In the genomic region with DNA sequence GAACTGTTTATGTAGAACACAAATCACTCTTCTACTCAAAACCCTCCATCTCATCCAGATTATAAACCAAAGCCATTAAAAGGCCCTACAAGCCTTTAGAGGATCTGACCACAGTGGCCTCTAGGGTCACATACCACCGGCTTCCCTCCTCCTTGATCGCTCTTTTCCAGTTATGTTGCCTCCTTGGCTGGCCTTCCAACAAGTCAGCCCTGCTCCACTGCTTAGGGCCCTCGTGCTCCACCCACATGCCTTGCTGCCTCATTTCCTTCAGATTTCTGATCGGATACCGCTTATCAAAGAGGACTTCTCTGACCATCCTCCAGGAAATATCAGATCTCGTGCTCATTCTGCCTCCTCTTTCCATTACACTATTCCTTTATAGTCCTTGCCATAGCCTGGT, we compare ENCODE assay signal across 17 cellular contexts.
DNase-seq lines count a peak whose midpoint lies in the region; ATAC-seq, FAIRE-seq and TF ChIP-seq lines count a peak whose summit lies in the region.
"Had no signal": no experiment of that assay in that cellular context is flagged by ENCODE, and none has a peak within 500 bp of the region (broad histone marks: within the 10 kb centered on the region; RNA-seq: fewer than 3 reads in every experiment).

No MANE protein-coding gene starts in this region.

- H3K18ac ChIP-seq in trophoblast cell (ENCODE audit: low read length): no peak overlapping the region

- no peaks in the 10 kb centered on the region for H3K27me3 ChIP-seq in trophoblast cell (ENCODE audit: insufficient read depth, low read length)
- no peaks in the 10 kb centered on the region for H3K27me3 ChIP-seq in prostate gland (replicated peaks; ENCODE audit: insufficient read depth)
- H3K27me3 ChIP-seq in heart right ventricle: no peaks in the 10 kb centered on the region
- H3K27me3 ChIP-seq: BE2C had no signal

- H4K8ac ChIP-seq in trophoblast cell (ENCODE audit: low read depth, low read length): no peak overlapping the region

- H3K4me2 ChIP-seq in trophoblast cell (ENCODE audit: low read length): no peak overlapping the region

- no peak overlapping the region for H3K14ac ChIP-seq in trophoblast cell (ENCODE audit: low read length)

- no peak overlapping the region for H3K23ac ChIP-seq in trophoblast cell (ENCODE audit: low read length)

- peak overlapping the region; percentile 18 for H2BK120ac ChIP-seq in trophoblast cell (ENCODE audit: insufficient read depth, low read length, poor library complexity)

- TF ChIP-seq POLR2A in GM12892 (IDR thresholded peaks at IDR 0.05; ENCODE audit: low read depth, low read length): no peak
- TF ChIP-seq POLR2A in prostate gland (IDR thresholded peaks at IDR 0.05): no peak

- H3K36me3 ChIP-seq in trophoblast cell (ENCODE audit: control insufficient read depth in 1 of 2, insufficient read depth in 2 of 2, low read length in 2 of 2) (no peaks in the 10 kb centered on the region), mucosa of descending colon (ENCODE audit: low read depth) (no peaks in the 10 kb centered on the region), prostate gland (no peaks in the 10 kb centered on the region), heart right ventricle (no peaks in the 10 kb centered on the region)
- H3K36me3 ChIP-seq: BE2C had no signal

- FAIRE-seq in GM12892 (lab: Jason Lieb, UNC): peak; percentile 14
- FAIRE-seq: G401.6, GM12878 had no signal

- H4K12ac ChIP-seq in trophoblast cell (ENCODE audit: low read depth, low read length): no peak overlapping the region

- no peak overlapping the region for H2BK5ac ChIP-seq in trophoblast cell (ENCODE audit: low read depth, low read length, poor library complexity)

- DNase-seq in GM12892 (ENCODE audit: insufficient read length) (no peak), dermis blood vessel endothelial cell (peak; percentile 65), trophoblast cell (no peak), mucosa of descending colon (no peak), putamen (ENCODE audit: low spot score) (no peak), prostate gland (ENCODE audit: low spot score) (no peak), heart right ventricle (no peak)
- DNase-seq: BE2C; CD8-positive, alpha-beta T cell; KG1; NCI-H1048; NCI-H1436 treated with DMSO at 0.1 percent for 48 hours; NCI-H2081 treated with DMSO at 0.1 percent for 48 hours had no signal

- H3K79me1 ChIP-seq in trophoblast cell (ENCODE audit: low read length): peaks cover 4% of the 10 kb centered on the region

- TF ChIP-seq CTCF in mucosa of descending colon (IDR thresholded peaks at IDR 0.05) (no peak), prostate gland (IDR thresholded peaks at IDR 0.05) (no peak), heart right ventricle (IDR thresholded peaks at IDR 0.05) (no peak)

- no peak overlapping the region for H3K4ac ChIP-seq in trophoblast cell (ENCODE audit: low read depth, low read length)

- no peak overlapping the region for H4K91ac ChIP-seq in trophoblast cell (ENCODE audit: low read depth, low read length)

- no peak overlapping the region for H3K9ac ChIP-seq in trophoblast cell (ENCODE audit: low read length)
- H3K9ac ChIP-seq: GM23248 had no signal

- H3K9me3 ChIP-seq in trophoblast cell (ENCODE audit: insufficient read depth, low read depth, low read length) (no peaks in the 10 kb centered on the region), mucosa of descending colon (no peaks in the 10 kb centered on the region), prostate gland (no peaks in the 10 kb centered on the region), heart right ventricle (no peaks in the 10 kb centered on the region)
- H3K9me3 ChIP-seq: BE2C had no signal

- WGBS in trophoblast cell (ENCODE audit: extremely low coverage, insufficient coverage, insufficient read length): no CpG with 5 or more reads among the region's 6 CpGs
- 94% methylated on average over 6 of the region's 6 CpGs for WGBS in prostate gland
- WGBS in heart right ventricle, 2 donors: 88 to 89% methylated on average over 6 of the region's 6 CpGs

- peaks cover 2% of the 10 kb centered on the region for H3K79me2 ChIP-seq in trophoblast cell (ENCODE audit: control insufficient read depth, insufficient read depth, low read length, poor library complexity)

- H3K4me1 ChIP-seq in trophoblast cell (ENCODE audit: control insufficient read depth in 1 of 2, insufficient read depth in 2 of 2, low read length in 2 of 2) (peaks cover 6 to 10% of the 10 kb centered on the region in 2 experiments), mucosa of descending colon (ENCODE audit: low read depth) (no peaks in the 10 kb centered on the region), prostate gland (replicated peaks) (no peaks in the 10 kb centered on the region), heart right ventricle (peaks cover 0 to 7% (median 6%) of the 10 kb centered on the region in 9 donors)
- H3K4me1 ChIP-seq: BE2C had no signal

- no peak overlapping the region for H2AK5ac ChIP-seq in trophoblast cell (ENCODE audit: low read length)

- intact Hi-C loops in mucosa of descending colon (cut with DNase I, micrococcal nuclease): no loop called here
- intact Hi-C loops in prostate gland (cut with DNase I): no loop called here
- intact Hi-C loops in heart right ventricle (cut with DNase I): no loop called here

- no peak overlapping the region for H2AFZ ChIP-seq in trophoblast cell (ENCODE audit: insufficient read depth, low read length, poor library complexity)
- H2AFZ ChIP-seq: GM23248 had no signal

- H2BK12ac ChIP-seq in trophoblast cell (ENCODE audit: low read length): peak overlapping the region; percentile 71

- ATAC-seq in mucosa of descending colon: no peak
- ATAC-seq in heart right ventricle: no peak
- ATAC-seq: CD8-positive, alpha-beta T cell; GM12878; Panc1 had no signal

- H3K4me3 ChIP-seq in trophoblast cell (ENCODE audit: low read depth, low read length) (no peak overlapping the region), mucosa of descending colon (no peak overlapping the region), prostate gland (no peak overlapping the region), heart right ventricle (no peak overlapping the region)
- H3K4me3 ChIP-seq: GM12878, GM23248 had no signal

- H3K27ac ChIP-seq in trophoblast cell (ENCODE audit: low read depth, low read length) (no peak overlapping the region), prostate gland (no peak overlapping the region), heart right ventricle (no peak overlapping the region)
- H3K27ac ChIP-seq: GM23248 had no signal
